In the genomic region with DNA sequence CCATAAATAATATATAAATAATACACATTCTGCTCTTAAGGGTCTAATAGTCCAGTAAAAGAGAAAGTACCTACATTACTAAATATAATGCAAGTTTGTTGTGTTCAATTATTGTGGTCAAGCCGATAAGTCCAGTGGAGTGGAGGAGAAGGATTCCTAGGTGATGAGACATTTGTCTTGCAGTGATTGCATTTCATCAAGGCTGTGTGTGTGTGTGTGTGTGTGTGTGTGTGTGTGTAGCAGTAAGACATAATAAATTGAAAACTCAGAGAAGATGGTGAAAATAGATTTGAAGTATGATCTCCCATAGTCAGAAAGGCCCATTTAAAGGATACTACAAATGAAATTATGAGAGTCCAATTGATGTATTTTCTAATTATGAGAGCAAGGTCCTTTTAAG, we compare ENCODE assay signal across 14 cellular contexts.
DNase-seq lines count a peak whose midpoint lies in the region; ATAC-seq, FAIRE-seq and TF ChIP-seq lines count a peak whose summit lies in the region.
"Had no signal": no experiment of that assay in that cellular context is flagged by ENCODE, and none has a peak within 500 bp of the region (broad histone marks: within the 10 kb centered on the region; RNA-seq: fewer than 3 reads in every experiment).

No MANE protein-coding gene starts in this region.

- no peaks in the 10 kb centered on the region for H4K20me1 ChIP-seq in neural cell (ENCODE audit: insufficient read depth)
- no peaks in the 10 kb centered on the region for H4K20me1 ChIP-seq in HepG2 (ENCODE audit: insufficient read depth, low read length)

- TF ChIP-seq EP300 in neural cell (conservative IDR thresholded peaks at IDR 0.05; ENCODE audit: poor library complexity, severe bottlenecking) (no peak), HepG2 (IDR thresholded peaks at IDR 0.05; ENCODE audit: low read depth in 2 of 2, low read length in 2 of 2) (no peak), HepG2 (CRISPR knock-in tag; IDR thresholded peaks at IDR 0.05; ENCODE audit: borderline replicate concordance) (no peak)

- H3K4me2 ChIP-seq in neural cell (ENCODE audit: low read length): no peak overlapping the region
- H3K4me2 ChIP-seq in HepG2 (ENCODE audit: low read depth, low read length): no peak overlapping the region

- ATAC-seq in HG02840 (IDR thresholded peaks at IDR 0.05; ENCODE audit: low FRiP score, unreplicated experiment) (no peak), HepG2 (no peak)
- no peak for ATAC-seq in activated CD4-positive, CD25-positive, alpha-beta regulatory T cell treated with anti-CD3 and anti-CD28 coated beads, Interleukin-2, amount 50 U/mL, for 24 hours
- ATAC-seq: effector memory CD8-positive, alpha-beta T cell; left lung; WTC11 had no signal

- no peaks in the 10 kb centered on the region for H3K9me2 ChIP-seq in neural cell (ENCODE audit: insufficient read depth, low read length)

- H3K27ac ChIP-seq in neural cell (ENCODE audit: low read length) (peak overlapping the region; percentile 40), HepG2 (ENCODE audit: extremely low read length, insufficient read depth, low read length) (no peak overlapping the region)
- H3K27ac ChIP-seq: left lung had no signal

- TF ChIP-seq CTCF in AG09319 (IDR thresholded peaks at IDR 0.05; ENCODE audit: low read depth, low read length) (no peak), neural cell (IDR thresholded peaks at IDR 0.05; ENCODE audit: poor library complexity, severe bottlenecking) (no peak), HepG2 (CRISPR knock-in tag; IDR thresholded peaks at IDR 0.05) (no peak)

- POLR2A ChIA-PET in HepG2 (lab: Yijun Ruan, JAX): no interaction called here

- H2AFZ ChIP-seq in neural cell (ENCODE audit: low read depth, low read length) (no peak overlapping the region), HepG2 (ENCODE audit: low read length) (no peak overlapping the region)

- CTCF ChIA-PET in HepG2 (lab: Yijun Ruan, JAX; ENCODE audit: low intra/inter-chr PET ratio, low total read pairs): no interaction called here

- no peaks in the 10 kb centered on the region for H3K36me3 ChIP-seq in neural cell (ENCODE audit: insufficient read depth, low read length)
- no peaks in the 10 kb centered on the region for H3K36me3 ChIP-seq in HepG2 (replicated peaks in 1 of 2; ENCODE audit: control insufficient read depth in 1 of 2, insufficient read depth in 2 of 2, low read length in 2 of 2)
- H3K36me3 ChIP-seq: left lung had no signal

- no TSS peak for BruUV-seq in HepG2 (replicated peaks; lab: Mats Ljungman, UMichigan)

- H3K79me2 ChIP-seq in neural cell (replicated peaks; ENCODE audit: insufficient read depth, low read length): no peaks in the 10 kb centered on the region
- no peaks in the 10 kb centered on the region for H3K79me2 ChIP-seq in HepG2 (ENCODE audit: insufficient read depth, low read length)

- no peaks in the 10 kb centered on the region for H3K9me3 ChIP-seq in neural cell (ENCODE audit: low read length)
- H3K9me3 ChIP-seq in HepG2 (ENCODE audit: low read length): no peaks in the 10 kb centered on the region
- H3K9me3 ChIP-seq: left lung had no signal

- H3F3A ChIP-seq in neural cell (ENCODE audit: insufficient read depth, low read length, poor library complexity, severe bottlenecking): no peaks in the 10 kb centered on the region

- peak; percentile 90 for DNase-seq in AG09319 (ENCODE audit: extremely low read depth, low read depth)
- DNase-seq in NCI-H2227 treated with DMSO at 0.1 percent for 48 hours (lab: John Stamatoyannopoulos, UW): peak; percentile 32
- peak; percentile 92 for DNase-seq in dedifferentiated amniotic fluid mesenchymal stem cell (ENCODE audit: extremely low spot score)
- DNase-seq in HepG2 (ENCODE audit: low spot score): no peak
- no peak for DNase-seq in NCI-H1930 (lab: John Stamatoyannopoulos, UW)
- DNase-seq: activated gamma-delta T cell; CD4-positive, CD25-positive, alpha-beta regulatory T cell; effector memory CD8-positive, alpha-beta T cell; left lung; stimulated activated naive CD4-positive, alpha-beta T cell treated with Interleukin-2 at 50 U/mL for 16 hours had no signal

- H3K9ac ChIP-seq in neural cell (ENCODE audit: low read length) (no peak overlapping the region), HepG2 (ENCODE audit: insufficient read depth, low read depth, low read length) (no peak overlapping the region)

- H3K27me3 ChIP-seq in neural cell (ENCODE audit: insufficient read depth, low read depth, low read length) (no peaks in the 10 kb centered on the region), HepG2 (ENCODE audit: control insufficient read depth in 1 of 2, insufficient read depth in 2 of 2, low read length in 2 of 2) (no peaks in the 10 kb centered on the region)
- H3K27me3 ChIP-seq: left lung had no signal

- WGBS in HepG2 (ENCODE audit: low lambda C conversion rate): 50% methylated on average over 1 of the region's 1 CpG

- no peaks in the 10 kb centered on the region for H3K4me1 ChIP-seq in HepG2 (ENCODE audit: insufficient read depth, low read length)
- H3K4me1 ChIP-seq: left lung had no signal

- TF ChIP-seq POLR2A in HepG2 (IDR thresholded peaks at IDR 0.05; ENCODE audit: insufficient read depth in 1 of 2, low read depth in 2 of 2, low read length in 2 of 2): no peak

- TF ChIP-seq RAD21 in neural cell (conservative IDR thresholded peaks at IDR 0.05) (no peak), HepG2 (CRISPR knock-in tag; IDR thresholded peaks at IDR 0.05) (no peak)

- no peak for FAIRE-seq in HepG2 (lab: Jason Lieb, UNC)

- in situ Hi-C loops in HepG2 (cut with HindIII; ENCODE audit: extremely low pct_ligation_motif_present, low pct_unique_long_range_greater_than_20kb): no loop called here

- intact Hi-C loops in HepG2 (cut with micrococcal nuclease; ENCODE audit: unreplicated experiment): loop anchor here (5.0 kb wide), 1 partner anchor 86 kb away; no protein-coding TSS in a partner anchor

- H3K4me3 ChIP-seq in neural cell (ENCODE audit: low read length) (no peak overlapping the region), HepG2 (replicated peaks in 1 of 3; ENCODE audit: insufficient read depth in 1 of 3, low read depth in 2 of 3, low read length in 3 of 3) (no peak overlapping the region)
- H3K4me3 ChIP-seq: left lung had no signal

TF ChIP-seq in neural cell, 6 proteins besides CTCF, POLR2A, EP300 and RAD21:
- TF ChIP-seq MXI1 (conservative IDR thresholded peaks at IDR 0.05; ENCODE audit: poor library complexity, severe bottlenecking): no peak

TF ChIP-seq in HepG2, 621 proteins besides CTCF, POLR2A, EP300 and RAD21 (continues in another document):
- TF ChIP-seq FOXP4 (CRISPR knock-in tag; IDR thresholded peaks at IDR 0.05): no peak
- no peak for TF ChIP-seq ZSCAN21 (CRISPR knock-in tag; IDR thresholded peaks at IDR 0.05; ENCODE audit: borderline replicate concordance)
- no peak for TF ChIP-seq ZNF749 (CRISPR knock-in tag; IDR thresholded peaks at IDR 0.05; ENCODE audit: borderline replicate concordance)
- TF ChIP-seq PAX8 (CRISPR knock-in tag; IDR thresholded peaks at IDR 0.05; ENCODE audit: borderline replicate concordance): no peak
- no peak for TF ChIP-seq ZNF253 (CRISPR knock-in tag; IDR thresholded peaks at IDR 0.05; ENCODE audit: borderline replicate concordance)
- TF ChIP-seq ZSCAN22 (CRISPR knock-in tag; IDR thresholded peaks at IDR 0.05): no peak
- TF ChIP-seq MLXIP (CRISPR knock-in tag; IDR thresholded peaks at IDR 0.05; ENCODE audit: borderline replicate concordance): no peak
- no peak for TF ChIP-seq ERF (CRISPR knock-in tag; IDR thresholded peaks at IDR 0.05)

Comparison
In these comparisons a context has a peak if more than half of its experiments do, and no peak if none do; other contexts are left out.
1. DNase-seq: peak in AG09319 (single experiment), NCI-H2227 treated with DMSO at 0.1 percent for 48 hours (single experiment) and dedifferentiated amniotic fluid mesenchymal stem cell (single experiment); none in HepG2 (single experiment) and NCI-H1930 (0 of 2).